Comparison of ENCODE assay signal across 24 cellular contexts in genomic region chr12:18703916-18704315, GRCh38. TPM values are rescaled to one million over a fixed set of nuclear protein-coding genes. Genes with fewer than 3 reads are reported as not detected.
"Had no signal": no experiment of that assay in that cellular context is flagged by ENCODE, and none has a peak within 500 bp of the region (broad histone marks: within the 10 kb centered on the region; RNA-seq: fewer than 3 reads in every experiment).

No MANE protein-coding gene starts in this region.

- H3K27me3 ChIP-seq: spleen had no signal

- H3K4me1 ChIP-seq: spleen had no signal

- H3K4me3 Mint-ChIP-seq: activated CD4-positive, alpha-beta memory T cell treated with anti-CD3 and anti-CD28 coated beads for 36 hours; activated CD4-positive, alpha-beta T cell treated with anti-CD3 and anti-CD28 coated beads for 36 hours; activated naive CD8-positive, alpha-beta T cell treated with anti-CD3 and anti-CD28 coated beads for 36 hours; activated T-helper 17 cell treated with anti-CD3 and anti-CD28 coated beads, Interleukin-2, amount 50 U/mL, for 72 hours; naive thymus-derived CD8-positive, alpha-beta T cell; stimulated activated memory B cell treated with anti-CD40 and anti-IgM and Interleukin-4, amounts not matched to agents 10 μg/mL and 1 μg/mL and 100 μg/mL, for 72 hours had no signal

- H3K27me3 Mint-ChIP-seq: activated CD4-positive, alpha-beta memory T cell treated with anti-CD3 and anti-CD28 coated beads for 36 hours; activated CD4-positive, alpha-beta T cell treated with anti-CD3 and anti-CD28 coated beads for 36 hours; activated naive CD8-positive, alpha-beta T cell treated with anti-CD3 and anti-CD28 coated beads for 36 hours; activated T-helper 17 cell treated with anti-CD3 and anti-CD28 coated beads, Interleukin-2, amount 50 U/mL, for 72 hours; stimulated activated memory B cell treated with anti-CD40 and anti-IgM and Interleukin-4, amounts not matched to agents 10 μg/mL and 1 μg/mL and 100 μg/mL, for 72 hours had no signal

- H3K4me3 ChIP-seq: spleen had no signal

- H3K27ac Mint-ChIP-seq: activated CD4-positive, alpha-beta memory T cell treated with anti-CD3 and anti-CD28 coated beads for 36 hours; activated CD4-positive, alpha-beta T cell treated with anti-CD3 and anti-CD28 coated beads for 36 hours; activated naive CD8-positive, alpha-beta T cell treated with anti-CD3 and anti-CD28 coated beads for 36 hours; activated T-helper 17 cell treated with anti-CD3 and anti-CD28 coated beads, Interleukin-2, amount 50 U/mL, for 72 hours; naive thymus-derived CD8-positive, alpha-beta T cell; stimulated activated memory B cell treated with anti-CD40 and anti-IgM and Interleukin-4, amounts not matched to agents 10 μg/mL and 1 μg/mL and 100 μg/mL, for 72 hours had no signal

- H3K4me1 Mint-ChIP-seq: activated CD4-positive, alpha-beta T cell treated with anti-CD3 and anti-CD28 coated beads for 36 hours; activated naive CD8-positive, alpha-beta T cell treated with anti-CD3 and anti-CD28 coated beads for 36 hours; activated T-helper 17 cell treated with anti-CD3 and anti-CD28 coated beads, Interleukin-2, amount 50 U/mL, for 72 hours; naive thymus-derived CD8-positive, alpha-beta T cell; stimulated activated memory B cell treated with anti-CD40 and anti-IgM and Interleukin-4, amounts not matched to agents 10 μg/mL and 1 μg/mL and 100 μg/mL, for 72 hours had no signal

- ATAC-seq: activated CD4-positive, alpha-beta T cell treated with anti-CD3 and anti-CD28 coated beads for 36 hours; activated T-helper 17 cell treated with anti-CD3 and anti-CD28 coated beads, Interleukin-2, amount 50 U/mL, for 72 hours; left ventricle myocardium superior; naive thymus-derived CD8-positive, alpha-beta T cell; stimulated activated memory B cell treated with anti-CD40 and anti-IgM and Interleukin-4, amounts not matched to agents 10 μg/mL and 1 μg/mL and 100 μg/mL, for 72 hours had no signal

- H3K36me3 ChIP-seq: spleen, WERI-Rb-1 had no signal

- H3K27ac ChIP-seq: epithelial cell of prostate, spleen, WERI-Rb-1 had no signal

- H3K36me3 Mint-ChIP-seq: activated CD4-positive, alpha-beta memory T cell treated with anti-CD3 and anti-CD28 coated beads for 36 hours; activated naive CD8-positive, alpha-beta T cell treated with anti-CD3 and anti-CD28 coated beads for 36 hours; stimulated activated memory B cell treated with anti-CD40 and anti-IgM and Interleukin-4, amounts not matched to agents 10 μg/mL and 1 μg/mL and 100 μg/mL, for 72 hours had no signal

- DNase-seq: activated CD4-positive, alpha-beta memory T cell treated with anti-CD3 and anti-CD28 coated beads for 36 hours; activated CD4-positive, alpha-beta T cell treated with anti-CD3 and anti-CD28 coated beads for 36 hours; activated naive CD4-positive, alpha-beta T cell; activated naive CD8-positive, alpha-beta T cell treated with anti-CD3 and anti-CD28 coated beads for 36 hours; amniotic stem cell; caudate nucleus; foreskin melanocyte; glutamatergic neuron; left ventricle myocardium superior; naive thymus-derived CD8-positive, alpha-beta T cell; retina; spleen; stimulated activated CD4-positive, alpha-beta T cell treated with anti-CD3 and anti-CD28 coated beads, Interleukin-4, amount 100 ng/mL, for 4 hours; SW 1271; T-helper 2 cell; WERI-Rb-1 had no signal

RNA-seq across cellular contexts. Expression of gene PLCZ1, which starts 33.9 kb away (rescaled TPM):
- total RNA-seq: activated CD4-positive, alpha-beta memory T cell treated with anti-CD3 and anti-CD28 coated beads for 36 hours; activated CD4-positive, alpha-beta T cell treated with anti-CD3 and anti-CD28 coated beads for 36 hours; activated naive CD8-positive, alpha-beta T cell treated with anti-CD3 and anti-CD28 coated beads for 36 hours; activated T-helper 17 cell treated with anti-CD3 and anti-CD28 coated beads, Interleukin-2, amount 50 U/mL, for 72 hours; dermis microvascular lymphatic vessel endothelial cell; fibroblast of lung; kidney epithelial cell; left ventricle myocardium superior; naive thymus-derived CD8-positive, alpha-beta T cell; spleen; ureter had no signal
- polyA plus RNA-seq: fibroblast of lung; naive thymus-derived CD8-positive, alpha-beta T cell; spleen; thymus had no signal

RNA-seq across cellular contexts. Expression of gene CAPZA3, which starts 34.0 kb away (rescaled TPM):
- total RNA-seq: activated CD4-positive, alpha-beta memory T cell treated with anti-CD3 and anti-CD28 coated beads for 36 hours; activated CD4-positive, alpha-beta T cell treated with anti-CD3 and anti-CD28 coated beads for 36 hours; activated naive CD8-positive, alpha-beta T cell treated with anti-CD3 and anti-CD28 coated beads for 36 hours; activated T-helper 17 cell treated with anti-CD3 and anti-CD28 coated beads, Interleukin-2, amount 50 U/mL, for 72 hours; dermis microvascular lymphatic vessel endothelial cell; fibroblast of lung; kidney epithelial cell; left ventricle myocardium superior; naive thymus-derived CD8-positive, alpha-beta T cell; spleen; ureter had no signal
- polyA plus RNA-seq: fibroblast of lung; naive thymus-derived CD8-positive, alpha-beta T cell; spleen had no signal
